8 cellular contexts compared by ENCODE assay signal in genomic region chr3:81744366-81744765, GRCh38. TPM values are rescaled to one million over a fixed set of nuclear protein-coding genes. Genes with fewer than 3 reads are reported as not detected.
DNase-seq lines count a peak whose midpoint lies in the region; ATAC-seq and TF ChIP-seq lines count a peak whose summit lies in the region.

No MANE protein-coding gene starts in this region.

- DNase-seq in AG09319 (ENCODE audit: extremely low read depth, low read depth): peak; percentile 79
- peak; percentile 80 for DNase-seq in NCI-H460 (ENCODE audit: extremely low read depth, low read depth)
- DNase-seq in esophagus muscularis mucosa (ENCODE audit: extremely low spot score): no peak
- no peak for DNase-seq in activated naive CD4-positive, alpha-beta T cell treated with anti-CD3 and anti-CD28 coated beads, Interleukin-2, amount 50 U/mL, for 72 hours (ENCODE audit: low spot score in 2 of 2)
- no peak for DNase-seq in activated naive CD4-positive, alpha-beta T cell treated with anti-CD3 and anti-CD28 coated beads for 36 hours
- DNase-seq in posterior vena cava (ENCODE audit: low spot score): no peak

- no peak for TF ChIP-seq EP300 in esophagus muscularis mucosa (IDR thresholded peaks at IDR 0.05)

- H3K27ac Mint-ChIP-seq in activated naive CD4-positive, alpha-beta T cell treated with anti-CD3 and anti-CD28 coated beads, Interleukin-2, amount 50 U/mL, for 72 hours: no peak overlapping the region
- H3K27ac Mint-ChIP-seq in activated naive CD4-positive, alpha-beta T cell treated with anti-CD3 and anti-CD28 coated beads for 36 hours: no peak overlapping the region

- no peak for ATAC-seq in activated naive CD4-positive, alpha-beta T cell treated with anti-CD3 and anti-CD28 coated beads, Interleukin-2, amount 50 U/mL, for 72 hours
- no peak for ATAC-seq in GM18873 (IDR thresholded peaks at IDR 0.05; ENCODE audit: low FRiP score, unreplicated experiment)

- H3K4me3 Mint-ChIP-seq in activated naive CD4-positive, alpha-beta T cell treated with anti-CD3 and anti-CD28 coated beads for 36 hours: no peak overlapping the region

- peaks cover 6 to 7% of the 10 kb centered on the region in 2 donors for H3K36me3 Mint-ChIP-seq in activated naive CD4-positive, alpha-beta T cell treated with anti-CD3 and anti-CD28 coated beads, Interleukin-2, amount 50 U/mL, for 72 hours
- H3K36me3 Mint-ChIP-seq in activated naive CD4-positive, alpha-beta T cell treated with anti-CD3 and anti-CD28 coated beads for 36 hours (ENCODE audit: low read depth): peaks cover 3% of the 10 kb centered on the region

- H3K4me1 ChIP-seq in esophagus muscularis mucosa: peaks cover 36 to 46% (median 44%) of the 10 kb centered on the region in 4 donors
- peaks cover 4 to 12% of the 10 kb centered on the region in 2 donors for H3K4me1 ChIP-seq in muscle layer of duodenum (ENCODE audit: control insufficient read depth in 1 of 2, insufficient read depth in 2 of 2, low read length in 2 of 2)

- CTCF ChIA-PET in activated naive CD4-positive, alpha-beta T cell treated with anti-CD3 and anti-CD28 coated beads for 36 hours (lab: Charles Lee): no interaction called here

- H3K4me3 ChIP-seq in esophagus muscularis mucosa (no peak overlapping the region), muscle layer of duodenum (ENCODE audit: low read depth in 1 of 2, low read length in 2 of 2) (no peak overlapping the region)

- H3K36me3 ChIP-seq in esophagus muscularis mucosa (no peaks in the 10 kb centered on the region), muscle layer of duodenum (ENCODE audit: control insufficient read depth in 1 of 2, insufficient read depth in 2 of 2, low read length in 2 of 2) (peaks cover 1 to 8% of the 10 kb centered on the region in 2 donors)

- intact Hi-C loops in esophagus muscularis mucosa (cut with DNase I): no loop called here
- intact Hi-C loops in activated naive CD4-positive, alpha-beta T cell treated with anti-CD3 and anti-CD28 coated beads for 36 hours (cut with micrococcal nuclease): no loop called here
- intact Hi-C loops in posterior vena cava (cut with DNase I): no loop called here

- no peaks in the 10 kb centered on the region for H3K27me3 ChIP-seq in esophagus muscularis mucosa
- H3K27me3 ChIP-seq in muscle layer of duodenum (ENCODE audit: low read depth, low read length): no peaks in the 10 kb centered on the region

- H3K9me3 ChIP-seq in esophagus muscularis mucosa: no peaks in the 10 kb centered on the region
- no peaks in the 10 kb centered on the region for H3K9me3 ChIP-seq in muscle layer of duodenum (ENCODE audit: control insufficient read depth in 1 of 2, low read length in 2 of 2)

- peak overlapping the region; percentile 67 to 73 (median 68) for H3K27ac ChIP-seq in esophagus muscularis mucosa (replicated peaks in 1 of 4)
- peak overlapping the region; percentile 89 for H3K27ac ChIP-seq in muscle layer of duodenum (ENCODE audit: low read length)

- TF ChIP-seq CTCF in AG09319 (IDR thresholded peaks at IDR 0.05; ENCODE audit: low read depth, low read length) (no peak), esophagus muscularis mucosa (IDR thresholded peaks at IDR 0.05) (no peak)

- peaks cover 5% of the 10 kb centered on the region for H3K4me1 Mint-ChIP-seq in activated naive CD4-positive, alpha-beta T cell treated with anti-CD3 and anti-CD28 coated beads for 36 hours (ENCODE audit: low read depth)

- H3K27me3 Mint-ChIP-seq in activated naive CD4-positive, alpha-beta T cell treated with anti-CD3 and anti-CD28 coated beads for 36 hours (ENCODE audit: low read depth): no peaks in the 10 kb centered on the region

- no peak for TF ChIP-seq POLR2A in esophagus muscularis mucosa (IDR thresholded peaks at IDR 0.05; ENCODE audit: low read depth)

- H3K9me3 Mint-ChIP-seq in activated naive CD4-positive, alpha-beta T cell treated with anti-CD3 and anti-CD28 coated beads, Interleukin-2, amount 50 U/mL, for 72 hours: no peaks in the 10 kb centered on the region
- no peaks in the 10 kb centered on the region for H3K9me3 Mint-ChIP-seq in activated naive CD4-positive, alpha-beta T cell treated with anti-CD3 and anti-CD28 coated beads for 36 hours

RNA-seq across cellular contexts. Expression of gene GBE1, which starts 17.1 kb away (rescaled TPM):
- 77.1 and 78.5 TPM in 2 replicates for total RNA-seq in NCI-H460 (2014; rRNA removed; shearing (Covaris generic))
- 31.2 and 42.2 TPM in 2 replicates for polyA plus RNA-seq in NCI-H460 (2014; cell fraction: nucleus; rRNA removed)
- total RNA-seq in esophagus muscularis mucosa (10 to 100 TPM; 22.2 to 27.8 (median 25.3) TPM), posterior vena cava (10 to 100 TPM; 39.3 to 71.4 TPM)
- 10 to 100 TPM; 45.7 to 78.9 TPM for total RNA-seq in activated naive CD4-positive, alpha-beta T cell treated with anti-CD3 and anti-CD28 coated beads, Interleukin-2, amount 50 U/mL, for 72 hours
- 10 to 100 TPM; 24.6 to 26.0 TPM for total RNA-seq in activated naive CD4-positive, alpha-beta T cell treated with anti-CD3 and anti-CD28 coated beads for 36 hours

Comparison
In these comparisons a context has a peak if more than half of its experiments do, and no peak if none do; other contexts are left out.
1. DNase-seq: peak in AG09319 (single experiment) and NCI-H460 (single experiment); none in esophagus muscularis mucosa (single experiment), activated naive CD4-positive, alpha-beta T cell treated with anti-CD3 and anti-CD28 coated beads, Interleukin-2, amount 50 U/mL, for 72 hours (0 of 2), activated naive CD4-positive, alpha-beta T cell treated with anti-CD3 and anti-CD28 coated beads for 36 hours (single experiment) and posterior vena cava (single experiment).